In genomic region chr13:27124571-27124970, GRCh38 we compare ENCODE assay signal across 16 cellular contexts. TPM values are rescaled to one million over a fixed set of nuclear protein-coding genes. Genes with fewer than 3 reads are reported as not detected.
DNase-seq lines count a peak whose midpoint lies in the region; ATAC-seq, FAIRE-seq and TF ChIP-seq lines count a peak whose summit lies in the region.
"Had no signal": no experiment of that assay in that cellular context is flagged by ENCODE, and none has a peak within 500 bp of the region (broad histone marks: within the 10 kb centered on the region; RNA-seq: fewer than 3 reads in every experiment).

No MANE protein-coding gene starts in this region.

- no peaks in the 10 kb centered on the region for H4K20me1 ChIP-seq in keratinocyte (ENCODE audit: control insufficient read depth, extremely low read depth, insufficient read depth, low read length)

- H3K9me3 Mint-ChIP-seq in activated CD8-positive, alpha-beta T cell treated with anti-CD3 and anti-CD28 coated beads for 36 hours: peaks cover 27% of the 10 kb centered on the region
- H3K9me3 Mint-ChIP-seq in activated CD8-positive, alpha-beta T cell treated with anti-CD3 and anti-CD28 coated beads, Interleukin-2, amount 10 ng/mL, durations not matched to agents 7 days and 5 days (ENCODE audit: insufficient read depth): peaks cover 20% of the 10 kb centered on the region
- H3K9me3 Mint-ChIP-seq in activated naive CD8-positive, alpha-beta T cell treated with anti-CD3 and anti-CD28 coated beads for 36 hours: peaks cover 31% of the 10 kb centered on the region
- H3K9me3 Mint-ChIP-seq in stimulated activated naive B cell treated with anti-CD40 and anti-IgM and Interleukin-4, amounts not matched to agents 10 μg/mL and 1 μg/mL and 100 μg/mL, for 72 hours: peaks cover 5 to 13% of the 10 kb centered on the region in 2 donors
- H3K9me3 Mint-ChIP-seq in activated naive CD4-positive, alpha-beta T cell treated with anti-CD3 and anti-CD28 coated beads, Interleukin-2, amount 50 U/mL, for 72 hours: peaks cover 14 to 28% of the 10 kb centered on the region in 2 donors

- DNase-seq in activated CD8-positive, alpha-beta T cell treated with anti-CD3 and anti-CD28 coated beads for 36 hours: no peak
- DNase-seq in activated CD8-positive, alpha-beta T cell treated with anti-CD3 and anti-CD28 coated beads, Interleukin-2, amount 10 ng/mL, durations not matched to agents 7 days and 5 days: no peak
- DNase-seq in activated naive CD8-positive, alpha-beta T cell treated with anti-CD3 and anti-CD28 coated beads for 36 hours: no peak
- DNase-seq in keratinocyte (ENCODE audit: low read depth, low spot score): no peak
- no peak for DNase-seq in stimulated activated naive B cell treated with anti-CD40 and anti-IgM and Interleukin-4, amounts not matched to agents 10 μg/mL and 1 μg/mL and 100 μg/mL, for 72 hours
- no peak for DNase-seq in activated naive CD4-positive, alpha-beta T cell treated with anti-CD3 and anti-CD28 coated beads, Interleukin-2, amount 50 U/mL, for 72 hours (ENCODE audit: low spot score in 2 of 2)
- DNase-seq in NCI-H446 (lab: John Stamatoyannopoulos, UW): no peak
- DNase-seq: CD4-positive, CD25-positive, alpha-beta regulatory T cell; DMS 273 treated with DMSO at 0.1 percent for 48 hours; GM23248; IMR-90 had no signal

- POLR2A ChIA-PET in activated CD8-positive, alpha-beta T cell treated with anti-CD3 and anti-CD28 coated beads for 36 hours (lab: Charles Lee): no interaction called here
- POLR2A ChIA-PET in activated CD8-positive, alpha-beta T cell treated with anti-CD3 and anti-CD28 coated beads, Interleukin-2, amount 10 ng/mL, durations not matched to agents 7 days and 5 days (lab: Charles Lee): no interaction called here

- no peaks in the 10 kb centered on the region for H3K27me3 Mint-ChIP-seq in activated CD8-positive, alpha-beta T cell treated with anti-CD3 and anti-CD28 coated beads for 36 hours
- H3K27me3 Mint-ChIP-seq in activated CD8-positive, alpha-beta T cell treated with anti-CD3 and anti-CD28 coated beads, Interleukin-2, amount 10 ng/mL, durations not matched to agents 7 days and 5 days (ENCODE audit: low read depth): no peaks in the 10 kb centered on the region
- no peaks in the 10 kb centered on the region for H3K27me3 Mint-ChIP-seq in activated naive CD8-positive, alpha-beta T cell treated with anti-CD3 and anti-CD28 coated beads for 36 hours
- H3K27me3 Mint-ChIP-seq in stimulated activated naive B cell treated with anti-CD40 and anti-IgM and Interleukin-4, amounts not matched to agents 10 μg/mL and 1 μg/mL and 100 μg/mL, for 72 hours: no peaks in the 10 kb centered on the region
- H3K27me3 Mint-ChIP-seq: CD4-positive, CD25-positive, alpha-beta regulatory T cell had no signal

- no peak overlapping the region for H3K4me3 Mint-ChIP-seq in activated CD8-positive, alpha-beta T cell treated with anti-CD3 and anti-CD28 coated beads for 36 hours
- H3K4me3 Mint-ChIP-seq in activated CD8-positive, alpha-beta T cell treated with anti-CD3 and anti-CD28 coated beads, Interleukin-2, amount 10 ng/mL, durations not matched to agents 7 days and 5 days: no peak overlapping the region
- no peak overlapping the region for H3K4me3 Mint-ChIP-seq in activated naive CD8-positive, alpha-beta T cell treated with anti-CD3 and anti-CD28 coated beads for 36 hours
- no peak overlapping the region for H3K4me3 Mint-ChIP-seq in stimulated activated naive B cell treated with anti-CD40 and anti-IgM and Interleukin-4, amounts not matched to agents 10 μg/mL and 1 μg/mL and 100 μg/mL, for 72 hours

- H3K27ac Mint-ChIP-seq in activated CD8-positive, alpha-beta T cell treated with anti-CD3 and anti-CD28 coated beads for 36 hours: peak overlapping the region; percentile 8
- no peak overlapping the region for H3K27ac Mint-ChIP-seq in activated CD8-positive, alpha-beta T cell treated with anti-CD3 and anti-CD28 coated beads, Interleukin-2, amount 10 ng/mL, durations not matched to agents 7 days and 5 days
- peak overlapping the region; percentile 48 for H3K27ac Mint-ChIP-seq in activated naive CD8-positive, alpha-beta T cell treated with anti-CD3 and anti-CD28 coated beads for 36 hours
- H3K27ac Mint-ChIP-seq in stimulated activated naive B cell treated with anti-CD40 and anti-IgM and Interleukin-4, amounts not matched to agents 10 μg/mL and 1 μg/mL and 100 μg/mL, for 72 hours: peak overlapping the region; percentile 42
- H3K27ac Mint-ChIP-seq in activated naive CD4-positive, alpha-beta T cell treated with anti-CD3 and anti-CD28 coated beads, Interleukin-2, amount 50 U/mL, for 72 hours: no peak overlapping the region

- H3K9me1 ChIP-seq in keratinocyte (ENCODE audit: control insufficient read depth, extremely low read depth, insufficient read depth, low read length): no peaks in the 10 kb centered on the region

- intact Hi-C loops in activated CD8-positive, alpha-beta T cell treated with anti-CD3 and anti-CD28 coated beads for 36 hours (cut with micrococcal nuclease): no loop called here

- peaks cover 79% of the 10 kb centered on the region for H3K4me1 Mint-ChIP-seq in activated CD8-positive, alpha-beta T cell treated with anti-CD3 and anti-CD28 coated beads for 36 hours (ENCODE audit: low read depth)
- H3K4me1 Mint-ChIP-seq in activated CD8-positive, alpha-beta T cell treated with anti-CD3 and anti-CD28 coated beads, Interleukin-2, amount 10 ng/mL, durations not matched to agents 7 days and 5 days (ENCODE audit: low read depth): peaks cover 42% of the 10 kb centered on the region
- H3K4me1 Mint-ChIP-seq in activated naive CD8-positive, alpha-beta T cell treated with anti-CD3 and anti-CD28 coated beads for 36 hours: peaks cover 57% of the 10 kb centered on the region
- peaks cover 36 to 65% of the 10 kb centered on the region in 2 donors for H3K4me1 Mint-ChIP-seq in stimulated activated naive B cell treated with anti-CD40 and anti-IgM and Interleukin-4, amounts not matched to agents 10 μg/mL and 1 μg/mL and 100 μg/mL, for 72 hours

- peak overlapping the region; percentile 91 for H3K4me2 ChIP-seq in keratinocyte (ENCODE audit: control insufficient read depth, extremely low read depth, insufficient read depth, low read depth, low read length)
- H3K4me2 ChIP-seq: BLaER1 treated with 17β-estradiol and CSF1 and Interleukin-3, amounts not matched to agents 10 nM and 100 nM had no signal

- no peak for TF ChIP-seq CTCF in activated CD8-positive, alpha-beta T cell treated with anti-CD3 and anti-CD28 coated beads for 36 hours (IDR thresholded peaks at IDR 0.05)
- TF ChIP-seq CTCF in keratinocyte (optimal IDR thresholded peaks at IDR 0.05 in 1 of 3, IDR thresholded peaks at IDR 0.05 in 1 of 3, conservative IDR thresholded peaks at IDR 0.05 in 1 of 3; ENCODE audit: extremely low read depth in 1 of 3, insufficient read depth in 2 of 3, low read length in 3 of 3): no peak

- H3K36me3 Mint-ChIP-seq in activated CD8-positive, alpha-beta T cell treated with anti-CD3 and anti-CD28 coated beads for 36 hours (ENCODE audit: low read depth): peaks cover 66% of the 10 kb centered on the region
- peaks cover 48% of the 10 kb centered on the region for H3K36me3 Mint-ChIP-seq in activated CD8-positive, alpha-beta T cell treated with anti-CD3 and anti-CD28 coated beads, Interleukin-2, amount 10 ng/mL, durations not matched to agents 7 days and 5 days (ENCODE audit: low read depth)
- peaks cover 91% of the 10 kb centered on the region for H3K36me3 Mint-ChIP-seq in activated naive CD8-positive, alpha-beta T cell treated with anti-CD3 and anti-CD28 coated beads for 36 hours
- H3K36me3 Mint-ChIP-seq in stimulated activated naive B cell treated with anti-CD40 and anti-IgM and Interleukin-4, amounts not matched to agents 10 μg/mL and 1 μg/mL and 100 μg/mL, for 72 hours: peaks cover 26 to 43% of the 10 kb centered on the region in 2 donors
- peaks cover 34 to 88% of the 10 kb centered on the region in 2 donors for H3K36me3 Mint-ChIP-seq in activated naive CD4-positive, alpha-beta T cell treated with anti-CD3 and anti-CD28 coated beads, Interleukin-2, amount 50 U/mL, for 72 hours

- dilution Hi-C loops in keratinocyte (cut with MboI; ENCODE audit: extremely low pct_ligation_motif_present, low sequenced_read_pairs): no loop called here

- peak overlapping the region; percentile 3 to 77 (median 59) for H3K4me3 ChIP-seq in keratinocyte (ENCODE audit: control insufficient read depth in 2 of 3, extremely low read depth in 1 of 3, insufficient read depth in 2 of 3, low read depth in 1 of 3, low read length in 3 of 3)
- H3K4me3 ChIP-seq: BLaER1 treated with 17β-estradiol and CSF1 and Interleukin-3, amounts not matched to agents 10 nM and 100 nM; GM23248 had no signal

- peaks cover 24% of the 10 kb centered on the region for H3K4me1 ChIP-seq in keratinocyte (ENCODE audit: control insufficient read depth, extremely low read depth, insufficient read depth, low read length)

- ATAC-seq in activated CD8-positive, alpha-beta T cell treated with anti-CD3 and anti-CD28 coated beads for 36 hours: no peak
- no peak for ATAC-seq in activated CD8-positive, alpha-beta T cell treated with anti-CD3 and anti-CD28 coated beads, Interleukin-2, amount 10 ng/mL, durations not matched to agents 7 days and 5 days
- ATAC-seq in stimulated activated naive B cell treated with anti-CD40 and anti-IgM and Interleukin-4, amounts not matched to agents 10 μg/mL and 1 μg/mL and 100 μg/mL, for 72 hours (replicated peaks): no peak
- ATAC-seq in HG03432 (IDR thresholded peaks at IDR 0.05; ENCODE audit: unreplicated experiment): no peak
- ATAC-seq in activated naive CD4-positive, alpha-beta T cell treated with anti-CD3 and anti-CD28 coated beads, Interleukin-2, amount 50 U/mL, for 72 hours: no peak
- ATAC-seq: HCT116 had no signal

- H3K27ac ChIP-seq in keratinocyte (ENCODE audit: control insufficient read depth, insufficient read depth, low read length): peak overlapping the region; percentile 95
- H3K27ac ChIP-seq: 22Rv1; BLaER1 treated with 17β-estradiol and CSF1 and Interleukin-3, amounts not matched to agents 10 nM and 100 nM; GM23248 had no signal

- no peak for FAIRE-seq in keratinocyte (lab: Jason Lieb, UNC)
- FAIRE-seq: H54 had no signal

- H2AFZ ChIP-seq in keratinocyte (ENCODE audit: control insufficient read depth, low read length): no peak overlapping the region
- H2AFZ ChIP-seq: GM23248 had no signal

- H3K9ac ChIP-seq in keratinocyte (ENCODE audit: control insufficient read depth, extremely low read depth, insufficient read depth, low read length): peak overlapping the region; percentile 1
- H3K9ac ChIP-seq: BLaER1 treated with 17β-estradiol and CSF1 and Interleukin-3, amounts not matched to agents 10 nM and 100 nM; GM23248 had no signal

- no peaks in the 10 kb centered on the region for H3K9me3 ChIP-seq in keratinocyte (ENCODE audit: control insufficient read depth, low read depth, low read length)

- CTCF ChIA-PET in activated CD8-positive, alpha-beta T cell treated with anti-CD3 and anti-CD28 coated beads for 36 hours (lab: Charles Lee): no interaction called here
- CTCF ChIA-PET in activated CD8-positive, alpha-beta T cell treated with anti-CD3 and anti-CD28 coated beads, Interleukin-2, amount 10 ng/mL, durations not matched to agents 7 days and 5 days (lab: Charles Lee): no interaction called here

- peaks cover 0 to 3% of the 10 kb centered on the region in 2 experiments for H3K36me3 ChIP-seq in keratinocyte (ENCODE audit: control insufficient read depth in 2 of 2, extremely low read depth in 1 of 2, insufficient read depth in 2 of 2, low read length in 2 of 2)

- H3K27me3 ChIP-seq in keratinocyte (ENCODE audit: control insufficient read depth, extremely low read depth, insufficient read depth, low read length): no peaks in the 10 kb centered on the region
- H3K27me3 ChIP-seq: BLaER1 treated with 17β-estradiol and CSF1 and Interleukin-3, amounts not matched to agents 10 nM and 100 nM had no signal

- peaks cover 76% of the 10 kb centered on the region for H3K79me2 ChIP-seq in keratinocyte (ENCODE audit: control insufficient read depth, insufficient read depth, low read length)

RNA-seq across cellular contexts. Expression of gene USP12, which starts 47.0 kb away (rescaled TPM):
- total RNA-seq in activated CD8-positive, alpha-beta T cell treated with anti-CD3 and anti-CD28 coated beads for 36 hours: 10 to 100 TPM; 35.7 to 40.1 TPM
- total RNA-seq in activated CD8-positive, alpha-beta T cell treated with anti-CD3 and anti-CD28 coated beads, Interleukin-2, amount 10 ng/mL, durations not matched to agents 7 days and 5 days: 10 to 100 TPM; 19.3 to 19.8 TPM
- total RNA-seq in activated naive CD8-positive, alpha-beta T cell treated with anti-CD3 and anti-CD28 coated beads for 36 hours: 10 to 100 TPM; 48.4 to 48.9 TPM
- polyA plus RNA-seq in keratinocyte: 9.7 to 20.7 TPM (median 11.2 TPM) in 3 replicates
- 11.4 TPM for polyA plus RNA-seq in keratinocyte (2011; ENCODE audit: low read depth)
- 9.4 and 19.0 TPM in 2 replicates for polyA plus RNA-seq in keratinocyte (2011; cell fraction: cytosol; rRNA removed)
- 9.1 and 11.4 TPM in 2 replicates for polyA plus RNA-seq in keratinocyte (2011; cell fraction: nucleus; rRNA removed)
- 12.9 and 19.2 TPM in 2 replicates for polyA plus RNA-seq in keratinocyte (2012; ENCODE audit: low replicate concordance)
- polyA minus RNA-seq in keratinocyte: 2.1 to 19.8 TPM (median 9.6 TPM) in 3 replicates
- polyA minus RNA-seq in keratinocyte (2011; cell fraction: cytosol; rRNA and poly(A)+ RNA removed): 9.2 TPM
- polyA minus RNA-seq in keratinocyte (2011; cell fraction: nucleus; rRNA and poly(A)+ RNA removed): 8.4 and 16.5 TPM in 2 replicates
- 10 to 100 TPM; 34.8 to 35.6 TPM for total RNA-seq in activated naive CD4-positive, alpha-beta T cell treated with anti-CD3 and anti-CD28 coated beads, Interleukin-2, amount 50 U/mL, for 72 hours

Comparison
In these comparisons a context has a peak if more than half of its experiments do, and no peak if none do; other contexts are left out.
1. H3K27ac Mint-ChIP-seq: peak in activated CD8-positive, alpha-beta T cell treated with anti-CD3 and anti-CD28 coated beads for 36 hours (single experiment), activated naive CD8-positive, alpha-beta T cell treated with anti-CD3 and anti-CD28 coated beads for 36 hours (single experiment) and stimulated activated naive B cell treated with anti-CD40 and anti-IgM and Interleukin-4, amounts not matched to agents 10 μg/mL and 1 μg/mL and 100 μg/mL, for 72 hours (single experiment); none in activated CD8-positive, alpha-beta T cell treated with anti-CD3 and anti-CD28 coated beads, Interleukin-2, amount 10 ng/mL, durations not matched to agents 7 days and 5 days (single experiment) and activated naive CD4-positive, alpha-beta T cell treated with anti-CD3 and anti-CD28 coated beads, Interleukin-2, amount 50 U/mL, for 72 hours (0 of 2).